ENCODE assay signal across 12 cellular contexts in the genomic region with DNA sequence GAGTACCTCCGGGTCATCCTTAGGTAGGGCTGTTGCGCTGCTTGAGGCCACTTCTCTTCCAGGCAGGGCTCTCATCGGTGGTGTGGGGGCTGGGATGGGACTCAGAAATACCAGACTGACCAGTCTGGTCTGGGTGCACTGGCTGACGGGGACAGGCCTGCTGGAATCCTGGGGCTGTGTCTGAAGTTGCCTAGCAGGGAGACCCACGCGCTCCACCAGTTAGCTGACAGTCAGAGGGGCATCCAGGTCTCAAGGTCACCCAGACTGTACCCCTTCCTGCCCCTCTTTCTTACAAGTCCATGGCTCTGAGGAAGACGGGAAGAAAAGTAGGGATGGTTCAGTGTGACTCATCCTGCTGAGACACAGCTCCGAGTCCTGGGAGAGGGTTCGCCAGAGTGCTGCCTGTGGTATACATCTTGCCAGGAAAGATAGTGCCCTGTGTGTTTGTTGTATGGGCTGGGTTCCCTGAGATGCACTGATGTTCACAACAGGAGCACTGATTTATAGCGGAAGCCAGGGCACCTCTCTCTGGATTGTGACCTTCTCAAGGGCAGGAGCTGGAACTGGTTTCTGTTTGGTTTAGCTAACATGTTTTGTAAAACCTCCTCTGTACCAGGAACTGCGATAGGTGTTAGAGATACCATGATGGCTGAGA.
DNase-seq lines count a peak whose midpoint lies in the region; ATAC-seq and TF ChIP-seq lines count a peak whose summit lies in the region.
"Had no signal": no experiment of that assay in that cellular context is flagged by ENCODE, and none has a peak within 500 bp of the region (broad histone marks: within the 10 kb centered on the region; RNA-seq: fewer than 3 reads in every experiment).

No MANE protein-coding gene starts in this region.

- no peaks in the 10 kb centered on the region for H3K9me3 ChIP-seq in A673 (ENCODE audit: low read depth, low read length, poor library complexity, severe bottlenecking)
- H3K9me3 ChIP-seq: thoracic aorta had no signal

- TF ChIP-seq CTCF in A673 (conservative IDR thresholded peaks at IDR 0.05; ENCODE audit: low read depth, low read length), result no peak

- no peak overlapping the region for H3K4me3 ChIP-seq in A673 (ENCODE audit: low read depth, low read length, poor library complexity, severe bottlenecking)
- H3K4me3 ChIP-seq: thoracic aorta had no signal

- H3K4me1 ChIP-seq in A673 (ENCODE audit: insufficient read depth, low read length, poor library complexity, severe bottlenecking), result no peaks in the 10 kb centered on the region

- H3K27ac ChIP-seq in A673 (ENCODE audit: low read depth, low read length, poor library complexity, severe bottlenecking), result no peak overlapping the region
- H3K27ac ChIP-seq: thoracic aorta had no signal

- intact Hi-C loops in Right ventricle myocardium inferior (cut with DNase I), result no loop called here
- intact Hi-C loops in cardiac septum (cut with DNase I), result no loop called here
- intact Hi-C loops in A673 (cut with micrococcal nuclease; ENCODE audit: unreplicated experiment), result no loop called here

- DNase-seq in Right ventricle myocardium inferior (ENCODE audit: missing footprints) (no peak), cardiac septum (ENCODE audit: low spot score) (no peak), dermis blood vessel endothelial cell (peak; percentile 23), left kidney (ENCODE audit: low read depth, low spot score) (peak; percentile 59), NCI-H82 (lab: John Stamatoyannopoulos, UW) (no peak), A673 (ENCODE audit: low spot score) (no peak)
- DNase-seq: activated T-cell treated with anti-CD3 and anti-CD28 coated beads, Interleukin-2, amount 50 U/mL, for 72 hours; effector CD8-positive, alpha-beta T cell; mesendoderm had no signal

- POLR2A ChIA-PET in A673 (lab: Charles Lee; ENCODE audit: low non-redundant PET), result no interaction called here

- ATAC-seq in Right ventricle myocardium inferior, result peak; percentile 66
- ATAC-seq in GM21528 (IDR thresholded peaks at IDR 0.05; ENCODE audit: low FRiP score, unreplicated experiment), result no peak
- no peak for ATAC-seq in GM21825 (IDR thresholded peaks at IDR 0.05; ENCODE audit: unreplicated experiment)
- ATAC-seq: activated T-cell treated with anti-CD3 and anti-CD28 coated beads, Interleukin-2, amount 50 U/mL, for 72 hours had no signal

- CTCF ChIA-PET in A673 (lab: Charles Lee), result interaction anchor here (0.5 kb wide), 1 partner anchor 137 kb away, joined by 12 read pairs; no protein-coding TSS in a partner anchor

- H3K36me3 ChIP-seq in A673 (ENCODE audit: insufficient read depth, low read length, poor library complexity, severe bottlenecking), result no peaks in the 10 kb centered on the region
- H3K36me3 ChIP-seq: thoracic aorta had no signal

- H3K27me3 ChIP-seq in A673 (replicated peaks; ENCODE audit: insufficient read depth, low read depth, low read length, poor library complexity), result peaks cover 20% of the 10 kb centered on the region

- no TSS peak for BruUV-seq in A673 (replicated peaks; lab: Mats Ljungman, UMichigan)

Comparison
In these comparisons a context has a peak if more than half of its experiments do, and no peak if none do; other contexts are left out.
1. DNase-seq: peak in dermis blood vessel endothelial cell (single experiment) and left kidney (single experiment); none in Right ventricle myocardium inferior (single experiment), cardiac septum (single experiment), NCI-H82 (single experiment) and A673 (single experiment).